Comparison of ENCODE assay signal across 8 cellular contexts in the genomic region with DNA sequence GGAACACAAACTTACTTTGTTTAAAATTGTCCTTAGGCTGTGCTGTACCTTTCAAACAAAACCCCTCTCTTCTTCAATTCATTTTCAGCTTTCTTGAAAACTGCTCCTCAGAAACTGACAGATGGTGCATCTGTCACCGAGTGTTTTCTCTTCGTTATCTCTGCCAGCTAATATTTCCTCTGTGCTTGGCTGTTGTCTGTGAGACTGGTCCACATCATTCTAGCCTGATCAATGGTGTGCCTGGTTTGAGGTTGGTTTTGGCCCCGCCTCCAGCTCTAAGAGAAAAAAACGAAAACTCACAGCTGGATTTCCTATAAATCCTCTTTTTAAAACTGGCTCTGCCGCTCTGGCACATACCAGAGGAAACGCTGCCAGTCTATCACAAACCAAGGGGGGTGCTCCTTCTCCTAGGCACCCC.
DNase-seq lines count a peak whose midpoint lies in the region; ATAC-seq and TF ChIP-seq lines count a peak whose summit lies in the region.

No MANE protein-coding gene starts in this region.

- H3K4me3 ChIP-seq in mesodermal cell (ENCODE audit: extremely low read depth, insufficient read depth, low read length, poor library complexity, severe bottlenecking): no peak overlapping the region
- H3K4me3 ChIP-seq in OCI-LY7 (ENCODE audit: low read depth, low read length, poor library complexity, severe bottlenecking): no peak overlapping the region

- no peak overlapping the region for H2AFZ ChIP-seq in OCI-LY7 (ENCODE audit: low read length)

- H3K4me1 ChIP-seq in mesodermal cell (ENCODE audit: control insufficient read depth, insufficient read depth, low read length, poor library complexity, severe bottlenecking) (peaks cover 3% of the 10 kb centered on the region), OCI-LY7 (ENCODE audit: insufficient read depth, low read length, poor library complexity, severe bottlenecking) (no peaks in the 10 kb centered on the region)

- H3K9me3 ChIP-seq in mesodermal cell (ENCODE audit: control insufficient read depth, low read length): no peaks in the 10 kb centered on the region
- no peaks in the 10 kb centered on the region for H3K9me3 ChIP-seq in OCI-LY7 (ENCODE audit: low read length)

- DNase-seq in GDM1 (lab: John Stamatoyannopoulos, UW) (peak; percentile 25), HFFc6 (no peak), UCSD-AML1 (lab: John Stamatoyannopoulos, UW; ENCODE audit: unreplicated experiment) (peak; percentile 41), RKO (ENCODE audit: low spot score) (no peak), OCI-LY7 (ENCODE audit: low spot score) (no peak)
- DNase-seq in activated naive CD4-positive, alpha-beta T cell treated with anti-CD3 and anti-CD28 coated beads, Interleukin-2, amount 50 U/mL, for 16 hours: no peak

- H3K27ac ChIP-seq in mesodermal cell (ENCODE audit: low read depth, low read length, severe bottlenecking) (peak overlapping the region; percentile 31), OCI-LY7 (ENCODE audit: low read depth, low read length, poor library complexity, severe bottlenecking) (no peak overlapping the region)

- intact Hi-C loops in OCI-LY7 (cut with micrococcal nuclease; ENCODE audit: unreplicated experiment): no loop called here

- POLR2A ChIA-PET in OCI-LY7 (lab: Charles Lee): interaction anchor here (1.0 kb wide), 1 partner anchor 9 kb away, joined by 3 read pairs; no protein-coding TSS in a partner anchor

- no peaks in the 10 kb centered on the region for H3K36me3 ChIP-seq in mesodermal cell (ENCODE audit: control insufficient read depth, insufficient read depth, low read length)
- H3K36me3 ChIP-seq in OCI-LY7 (ENCODE audit: insufficient read depth, low read length): no peaks in the 10 kb centered on the region

- no peak for TF ChIP-seq CTCF in HFFc6 (IDR thresholded peaks at IDR 0.05)
- TF ChIP-seq CTCF in OCI-LY7 (conservative IDR thresholded peaks at IDR 0.05; ENCODE audit: low read length): no peak

- no peak overlapping the region for H3K4me3 Mint-ChIP-seq in HFFc6

- ATAC-seq in HG02588 (IDR thresholded peaks at IDR 0.05; ENCODE audit: unreplicated experiment): no peak

- peaks cover 56% of the 10 kb centered on the region for H3K36me3 Mint-ChIP-seq in HFFc6 (ENCODE audit: low read depth)

- no peaks in the 10 kb centered on the region for H3K9me2 ChIP-seq in OCI-LY7 (ENCODE audit: insufficient read depth, low read length)

- no TSS peak for BruUV-seq in OCI-LY7 (replicated peaks; lab: Mats Ljungman, UMichigan)

- WGBS in mesodermal cell (ENCODE audit: insufficient coverage in 2 of 2), 2 experiments: 59 to 65% methylated on average over 4 to 5 of the region's 6 CpGs

- H3K4me2 ChIP-seq in OCI-LY7 (ENCODE audit: low read length): no peak overlapping the region

- peak overlapping the region; percentile 75 for H3K27ac Mint-ChIP-seq in HFFc6

- no peaks in the 10 kb centered on the region; the same call in none of the 2 replicates for H3K27me3 Mint-ChIP-seq in HFFc6 (ENCODE audit: insufficient read depth)

- CTCF ChIA-PET in OCI-LY7 (lab: Charles Lee; ENCODE audit: unreplicated experiment): no interaction called here

- H3K79me2 ChIP-seq in OCI-LY7 (ENCODE audit: insufficient read depth, low read depth, low read length): no peaks in the 10 kb centered on the region

- H4K20me1 ChIP-seq in OCI-LY7 (ENCODE audit: insufficient read depth, low read length): no peaks in the 10 kb centered on the region

- H3K9me3 Mint-ChIP-seq in HFFc6: no peaks in the 10 kb centered on the region

- H3K4me1 Mint-ChIP-seq in HFFc6 (ENCODE audit: low read depth): peaks cover 76% of the 10 kb centered on the region

Comparison
In these comparisons a context has a peak if more than half of its experiments do, and no peak if none do; other contexts are left out.
1. DNase-seq: peak in GDM1 (single experiment) and UCSD-AML1 (single experiment); none in HFFc6 (single experiment), activated naive CD4-positive, alpha-beta T cell treated with anti-CD3 and anti-CD28 coated beads, Interleukin-2, amount 50 U/mL, for 16 hours (single experiment), RKO (single experiment) and OCI-LY7 (single experiment).